Comparison of ENCODE assay signal across 25 cellular contexts in the genomic region with DNA sequence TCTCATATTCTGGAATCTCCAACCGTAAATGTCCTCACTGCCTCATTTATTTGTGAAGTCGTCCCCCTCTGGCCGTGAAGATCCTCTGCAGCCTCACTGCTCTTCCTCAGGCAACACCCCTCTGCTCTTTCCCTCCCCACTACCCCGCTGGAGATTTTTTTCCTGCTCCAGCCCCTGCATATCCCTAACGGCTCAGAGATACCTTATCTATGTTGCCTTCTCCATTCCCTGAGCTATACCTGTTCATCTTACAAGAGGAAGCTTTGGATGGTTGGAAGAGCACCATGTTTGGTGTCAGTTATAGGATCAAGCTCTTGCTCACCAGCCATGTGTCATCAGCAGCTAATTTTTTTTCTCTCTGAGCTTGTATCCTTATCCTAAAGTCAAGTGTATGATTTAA. TPM values are rescaled to one million over a fixed set of nuclear protein-coding genes. Genes with fewer than 3 reads are reported as not detected.
DNase-seq lines count a peak whose midpoint lies in the region; ATAC-seq and TF ChIP-seq lines count a peak whose summit lies in the region.
"Had no signal": no experiment of that assay in that cellular context is flagged by ENCODE, and none has a peak within 500 bp of the region (broad histone marks: within the 10 kb centered on the region; RNA-seq: fewer than 3 reads in every experiment).

No MANE protein-coding gene starts in this region.

- H2BK12ac ChIP-seq in H9 (ENCODE audit: insufficient read length, low read depth, low read length) = no peak overlapping the region

- no peak overlapping the region for H3K4me2 ChIP-seq in H9 (ENCODE audit: insufficient read depth, insufficient read length, low read length)
- H3K4me2 ChIP-seq in Karpas-422 (ENCODE audit: low read depth, low read length, poor library complexity, severe bottlenecking) = no peak overlapping the region
- H3K4me2 ChIP-seq: neural progenitor cell had no signal

- no peak overlapping the region for H3K4me3 ChIP-seq in Karpas-422 (ENCODE audit: low read length)
- H3K4me3 ChIP-seq: heart left ventricle, neural progenitor cell, SJCRH30, upper lobe of left lung had no signal

- no peak overlapping the region for H2BK5ac ChIP-seq in H9 (ENCODE audit: insufficient read length, low read length)

- no peaks in the 10 kb centered on the region for H3K9me2 ChIP-seq in Karpas-422 (replicated peaks; ENCODE audit: insufficient read depth, low read length)

- no peak overlapping the region for H3T11ph ChIP-seq in H9 (ENCODE audit: low read length)

- no peak overlapping the region for H3K23ac ChIP-seq in H9 (ENCODE audit: insufficient read length, low read depth, low read length)

- H3K4me3 Mint-ChIP-seq in H9 (no peak overlapping the region), memory B cell (no peak overlapping the region)
- no peak overlapping the region for H3K4me3 Mint-ChIP-seq in activated naive CD8-positive, alpha-beta T cell treated with anti-CD3 and anti-CD28 coated beads for 36 hours
- H3K4me3 Mint-ChIP-seq: effector memory CD8-positive, alpha-beta T cell; neural progenitor cell; stimulated activated naive B cell treated with anti-CD40 and anti-IgM and Interleukin-4, amounts not matched to agents 10 μg/mL and 1 μg/mL and 100 μg/mL, for 72 hours had no signal

- H3K4ac ChIP-seq in H9 (ENCODE audit: low read depth, low read length) = no peak overlapping the region

- H3K9me3 Mint-ChIP-seq in H9 (no peaks in the 10 kb centered on the region), memory B cell (no peaks in the 10 kb centered on the region)
- H3K9me3 Mint-ChIP-seq in activated naive CD8-positive, alpha-beta T cell treated with anti-CD3 and anti-CD28 coated beads for 36 hours = peaks cover 2% of the 10 kb centered on the region
- H3K9me3 Mint-ChIP-seq: effector memory CD8-positive, alpha-beta T cell; neural progenitor cell; stimulated activated naive B cell treated with anti-CD40 and anti-IgM and Interleukin-4, amounts not matched to agents 10 μg/mL and 1 μg/mL and 100 μg/mL, for 72 hours had no signal

- H3K9me3 ChIP-seq in H9 (ENCODE audit: control insufficient read depth, low read depth, low read length) (no peaks in the 10 kb centered on the region), Karpas-422 (ENCODE audit: low read length) (no peaks in the 10 kb centered on the region)
- H3K9me3 ChIP-seq: heart left ventricle, SJCRH30, upper lobe of left lung had no signal

- H4K20me1 ChIP-seq in H9 (ENCODE audit: control insufficient read depth, insufficient read depth, insufficient read length) = no peaks in the 10 kb centered on the region
- no peaks in the 10 kb centered on the region for H4K20me1 ChIP-seq in Karpas-422 (ENCODE audit: insufficient read depth, low read depth, low read length)

- no peaks in the 10 kb centered on the region for H3K36me3 ChIP-seq in Karpas-422 (ENCODE audit: insufficient read depth, low read length)
- H3K36me3 ChIP-seq: heart left ventricle, neural progenitor cell, SJCRH30, upper lobe of left lung had no signal

- no peak overlapping the region for H2AK5ac ChIP-seq in H9 (ENCODE audit: insufficient read length, low read length)

- ATAC-seq in memory B cell (ENCODE audit: low read depth) = no peak
- ATAC-seq: effector memory CD8-positive, alpha-beta T cell; esophagus mucosa; heart left ventricle; right cardiac atrium; stimulated activated naive B cell treated with anti-CD40 and anti-IgM and Interleukin-4, amounts not matched to agents 10 μg/mL and 1 μg/mL and 100 μg/mL, for 72 hours had no signal

- H3K79me1 ChIP-seq in H9 (ENCODE audit: insufficient read depth, low read depth, low read length, poor library complexity, severe bottlenecking) = no peaks in the 10 kb centered on the region

- H3K4me1 ChIP-seq in H9 (ENCODE audit: insufficient read depth, low read length) = no peaks in the 10 kb centered on the region
- H3K4me1 ChIP-seq in Karpas-422 (ENCODE audit: low read length) = peaks cover 63% of the 10 kb centered on the region
- H3K4me1 ChIP-seq: neural progenitor cell, SJCRH30 had no signal

- H3K9ac ChIP-seq in H9 (ENCODE audit: extremely low read depth, insufficient read length, low read length) = no peak overlapping the region
- no peak overlapping the region for H3K9ac ChIP-seq in Karpas-422 (ENCODE audit: low read length)
- H3K9ac ChIP-seq: neural progenitor cell, parathyroid adenoma had no signal

- peaks cover 0 to 3% (median 0%) of the 10 kb centered on the region in 3 experiments; a peak in 2 of 7 replicates for H3K36me3 Mint-ChIP-seq in H9 (ENCODE audit: insufficient read depth in 1 of 3, low read depth in 3 of 3)
- peaks cover 51% of the 10 kb centered on the region for H3K36me3 Mint-ChIP-seq in activated naive CD8-positive, alpha-beta T cell treated with anti-CD3 and anti-CD28 coated beads for 36 hours
- peaks cover 18% of the 10 kb centered on the region for H3K36me3 Mint-ChIP-seq in memory B cell

- H3K56ac ChIP-seq in H9 (ENCODE audit: insufficient read length, low read depth, low read length) = no peak overlapping the region

- no peak overlapping the region for H4K91ac ChIP-seq in H9 (ENCODE audit: insufficient read length, low read depth, low read length)

- H3K27me3 ChIP-seq in H9 (ENCODE audit: insufficient read depth, low read length) (no peaks in the 10 kb centered on the region), Karpas-422 (ENCODE audit: low read length) (no peaks in the 10 kb centered on the region)
- H3K27me3 ChIP-seq: heart left ventricle, neural progenitor cell, SJCRH30, upper lobe of left lung had no signal

- no peak overlapping the region for H2AFZ ChIP-seq in H9 (ENCODE audit: low read length)
- no peak overlapping the region for H2AFZ ChIP-seq in Karpas-422 (ENCODE audit: low read length)
- H2AFZ ChIP-seq: neural progenitor cell, parathyroid adenoma had no signal

- H3K27ac Mint-ChIP-seq in H9 = peak overlapping the region in 1 of 3 experiments; percentile 89; a peak in 1 of 7 replicates
- peak overlapping the region; percentile 10 for H3K27ac Mint-ChIP-seq in activated naive CD8-positive, alpha-beta T cell treated with anti-CD3 and anti-CD28 coated beads for 36 hours
- peak overlapping the region; percentile 4 for H3K27ac Mint-ChIP-seq in memory B cell
- H3K27ac Mint-ChIP-seq: neural progenitor cell; stimulated activated naive B cell treated with anti-CD40 and anti-IgM and Interleukin-4, amounts not matched to agents 10 μg/mL and 1 μg/mL and 100 μg/mL, for 72 hours had no signal

- WGBS in H9 (ENCODE audit: extremely low coverage, insufficient read length, low lambda C conversion rate) = no CpG with 5 or more reads among the region's 5 CpGs

- no peak overlapping the region for H3K27ac ChIP-seq in H9 (ENCODE audit: insufficient read length, low read depth, low read length)
- H3K27ac ChIP-seq in Karpas-422 (ENCODE audit: low read length) = 0 out of 2 replicates have a peak overlapping the region, but pooled peaks have one; percentile 82
- H3K27ac ChIP-seq: C4-2B, heart left ventricle, neural progenitor cell, parathyroid adenoma, SJCRH30 had no signal

- H3K4me1 Mint-ChIP-seq in H9 = peaks cover 19% of the 10 kb centered on the region in 2 experiments
- H3K4me1 Mint-ChIP-seq in activated naive CD8-positive, alpha-beta T cell treated with anti-CD3 and anti-CD28 coated beads for 36 hours = peaks cover 75% of the 10 kb centered on the region
- peaks cover 37% of the 10 kb centered on the region for H3K4me1 Mint-ChIP-seq in memory B cell

- H3K79me2 ChIP-seq in H9 (ENCODE audit: insufficient read depth, low read length) (peaks cover 4% of the 10 kb centered on the region; the same call in 1 of the 2 replicates), Karpas-422 (ENCODE audit: low read length) (peaks cover 87% of the 10 kb centered on the region)
- H3K79me2 ChIP-seq: parathyroid adenoma had no signal

- no peak overlapping the region for H2BK20ac ChIP-seq in H9 (ENCODE audit: low read depth, low read length, poor library complexity, severe bottlenecking)

- H3K14ac ChIP-seq in H9 (ENCODE audit: insufficient read depth, low read length) = no peak overlapping the region

- TF ChIP-seq CTCF in H9 (conservative IDR thresholded peaks at IDR 0.05) = peak; percentile 35; the same call in 2 of the 3 replicates

- DNase-seq in H9 = peak; percentile 39
- DNase-seq in Karpas-422 = no peak
- no peak for DNase-seq in activated naive CD8-positive, alpha-beta T cell treated with anti-CD3 and anti-CD28 coated beads for 36 hours
- DNase-seq in memory B cell (ENCODE audit: low spot score in 2 of 2) = no peak
- DNase-seq in stimulated activated CD4-positive, alpha-beta T cell treated with anti-CD3 and anti-CD28 coated beads, Interleukin-4, amount 100 ng/mL, for 24 hours = no peak
- DNase-seq in NCI-H82 (lab: John Stamatoyannopoulos, UW) = no peak
- DNase-seq in NOMO-1 treated with dmso at 0.1 percent for 144 hours (lab: John Stamatoyannopoulos, UW; ENCODE audit: unreplicated experiment) = no peak
- DNase-seq: activated CD4-positive, alpha-beta T cell treated with anti-CD3 and anti-CD28 coated beads, Interleukin-2, amount 50 U/mL, for 4 hours; activated gamma-delta T cell; effector memory CD8-positive, alpha-beta T cell; foreskin fibroblast; heart left ventricle; NCI-H1105; NCI-H1930; NCI-H524 treated with DMSO at 0.1 percent for 48 hours; right cardiac atrium; SJCRH30; stimulated activated CD4-positive, alpha-beta T cell treated with anti-CD3 and anti-CD28 coated beads, Interleukin-4, amount 100 ng/mL, for 1 hour; stimulated activated naive B cell treated with anti-CD40 and anti-IgM and Interleukin-4, amounts not matched to agents 10 μg/mL and 1 μg/mL and 100 μg/mL, for 72 hours; T1000; upper lobe of left lung had no signal

- no peak overlapping the region for H2BK120ac ChIP-seq in H9 (ENCODE audit: low read depth, low read length, poor library complexity, severe bottlenecking)

- H3K27me3 Mint-ChIP-seq in H9 (ENCODE audit: low read depth) = no peaks in the 10 kb centered on the region
- H3K27me3 Mint-ChIP-seq in activated naive CD8-positive, alpha-beta T cell treated with anti-CD3 and anti-CD28 coated beads for 36 hours = no peaks in the 10 kb centered on the region
- H3K27me3 Mint-ChIP-seq in memory B cell = no peaks in the 10 kb centered on the region
- H3K27me3 Mint-ChIP-seq: effector memory CD8-positive, alpha-beta T cell; stimulated activated naive B cell treated with anti-CD40 and anti-IgM and Interleukin-4, amounts not matched to agents 10 μg/mL and 1 μg/mL and 100 μg/mL, for 72 hours had no signal

- no peak overlapping the region for H4K8ac ChIP-seq in H9 (replicated peaks; ENCODE audit: insufficient read length, low read depth, low read length)

- no peak overlapping the region for H3K18ac ChIP-seq in H9 (ENCODE audit: insufficient read length, low read depth, low read length)

- no peak overlapping the region for H2BK15ac ChIP-seq in H9 (ENCODE audit: low read depth, low read length)

- H3K23me2 ChIP-seq in H9 (ENCODE audit: insufficient read length, low read depth, low read length, poor library complexity, severe bottlenecking) = no peaks in the 10 kb centered on the region

- H4K5ac ChIP-seq in H9 (ENCODE audit: insufficient read length, low read depth, low read length) = no peak overlapping the region

RNA-seq across cellular contexts. Expression of gene LRRC8B, which starts 26.4 kb away (rescaled TPM):
- 29.1 and 33.2 TPM in 2 replicates for total RNA-seq in H9 (2021)
- 4.5 and 14.8 TPM in 2 replicates for total RNA-seq in Karpas-422 (2014; rRNA removed; shearing (Covaris generic); ENCODE audit: low replicate concordance)
- 10 to 100 TPM; 22.3 to 24.5 TPM for total RNA-seq in activated naive CD8-positive, alpha-beta T cell treated with anti-CD3 and anti-CD28 coated beads for 36 hours
